ENCODE assay signal across 1 cellular context in genomic region chr19:32676186-32676894, GRCh38.
TF ChIP-seq lines count a peak whose summit lies in the region.

No MANE protein-coding gene starts in this region.

TF ChIP-seq in HCT116, 20 proteins besides CTCF, POLR2A, EP300 and RAD21 (continued from another document):
- TF ChIP-seq REST (IDR thresholded peaks at IDR 0.05; ENCODE audit: low read depth) (no peak), ATF3 (IDR thresholded peaks at IDR 0.05) (no peak), EZH2 (IDR thresholded peaks at IDR 0.05) (no peak), ZNF274 (IDR thresholded peaks at IDR 0.05; ENCODE audit: low read depth, low read length) (no peak), ZBTB33 (IDR thresholded peaks at IDR 0.05; ENCODE audit: extremely low read depth, insufficient replicate concordance, low read length) (no peak)
